ENCODE assay signal across 8 cellular contexts in genomic region chr7:69564454-69565417, GRCh38. TPM values are rescaled to one million over a fixed set of nuclear protein-coding genes. Genes with fewer than 3 reads are reported as not detected.
DNase-seq lines count a peak whose midpoint lies in the region; ATAC-seq and TF ChIP-seq lines count a peak whose summit lies in the region.

No MANE protein-coding gene starts in this region.

- H3K27me3 Mint-ChIP-seq in glutamatergic neuron (ENCODE audit: unreplicated experiment): peaks cover 6% of the 10 kb centered on the region

- DNase-seq in SHP77 (lab: John Stamatoyannopoulos, UW) (peak; percentile 78 to 84), lung (ENCODE audit: low spot score) (peak; percentile 29), KBM-7 (no peak), GM19238 (ENCODE audit: insufficient read length, low spot score) (no peak), glutamatergic neuron (no peak)

- H3K27ac Mint-ChIP-seq in glutamatergic neuron (ENCODE audit: unreplicated experiment): no peak overlapping the region

- no peaks in the 10 kb centered on the region for H3K36me3 Mint-ChIP-seq in glutamatergic neuron (ENCODE audit: unreplicated experiment)

- no peaks in the 10 kb centered on the region for H3K36me3 ChIP-seq in lung (ENCODE audit: control insufficient read depth in 2 of 2, insufficient read depth in 2 of 2, low read length in 2 of 2)

- WGBS in lung, 2 donors: 66 to 68% methylated on average over 7 of the region's 7 CpGs

- H3K4me1 ChIP-seq in lung (ENCODE audit: control insufficient read depth in 2 of 2, insufficient read depth in 2 of 2, low read length in 2 of 2): no peaks in the 10 kb centered on the region

- H3K4me3 ChIP-seq in lung: no peak overlapping the region

- ATAC-seq in GM18907 (IDR thresholded peaks at IDR 0.05; ENCODE audit: unreplicated experiment) (peak; percentile 82), HG03457 (IDR thresholded peaks at IDR 0.05; ENCODE audit: unreplicated experiment) (peak; percentile 65), lung (ENCODE audit: insufficient read depth, low FRiP score) (no peak), HG02678 (IDR thresholded peaks at IDR 0.05; ENCODE audit: unreplicated experiment) (no peak)

- no peaks in the 10 kb centered on the region for H3K27me3 ChIP-seq in lung (ENCODE audit: control insufficient read depth, insufficient read depth)

- no peak for TF ChIP-seq CTCF in lung (IDR thresholded peaks at IDR 0.05; ENCODE audit: control extremely low read depth, extremely low read depth)
- no peak for TF ChIP-seq CTCF in glutamatergic neuron (IDR thresholded peaks at IDR 0.05; ENCODE audit: partially characterized antibody, unreplicated experiment)

- in situ Hi-C loops in KBM-7 (cut with MboI; ENCODE audit: low pct_unique_long_range_greater_than_20kb, low sequenced_read_pairs): no loop called here

- no peak overlapping the region for H3K4me3 Mint-ChIP-seq in glutamatergic neuron (ENCODE audit: unreplicated experiment)

- H3K27ac ChIP-seq in lung (ENCODE audit: low read depth in 1 of 2, low read length in 1 of 2): no peak overlapping the region

- H3K9me3 Mint-ChIP-seq in glutamatergic neuron (ENCODE audit: unreplicated experiment): peaks cover 4% of the 10 kb centered on the region

- peaks cover 0 to 2% of the 10 kb centered on the region in 2 donors for H3K9me3 ChIP-seq in lung (ENCODE audit: control insufficient read depth in 2 of 2, insufficient read depth in 1 of 2, low read length in 1 of 2)

- peaks cover 8% of the 10 kb centered on the region for H3K4me1 Mint-ChIP-seq in glutamatergic neuron (ENCODE audit: low read depth, unreplicated experiment)

RNA-seq across cellular contexts. Expression of gene AUTS2, which starts 33.5 kb away (rescaled TPM):
- total RNA-seq in lung: 100 to 1,000 TPM in 1 of 2 donors, 10 to 100 TPM in 1; 65.8 to 115 TPM
- 10 to 100 TPM; 11.8 to 15.4 TPM for polyA plus RNA-seq in lung
- 300 TPM for total RNA-seq in glutamatergic neuron (ENCODE audit: unreplicated experiment)

Comparison
In these comparisons a context has a peak if more than half of its experiments do, and no peak if none do; other contexts are left out.
1. ATAC-seq: peak in GM18907 (single experiment) and HG03457 (single experiment); none in lung (single experiment) and HG02678 (single experiment).
2. DNase-seq: peak in SHP77 (2 of 2) and lung (single experiment); none in KBM-7 (single experiment), GM19238 (single experiment) and glutamatergic neuron (single experiment).